In the genomic region with DNA sequence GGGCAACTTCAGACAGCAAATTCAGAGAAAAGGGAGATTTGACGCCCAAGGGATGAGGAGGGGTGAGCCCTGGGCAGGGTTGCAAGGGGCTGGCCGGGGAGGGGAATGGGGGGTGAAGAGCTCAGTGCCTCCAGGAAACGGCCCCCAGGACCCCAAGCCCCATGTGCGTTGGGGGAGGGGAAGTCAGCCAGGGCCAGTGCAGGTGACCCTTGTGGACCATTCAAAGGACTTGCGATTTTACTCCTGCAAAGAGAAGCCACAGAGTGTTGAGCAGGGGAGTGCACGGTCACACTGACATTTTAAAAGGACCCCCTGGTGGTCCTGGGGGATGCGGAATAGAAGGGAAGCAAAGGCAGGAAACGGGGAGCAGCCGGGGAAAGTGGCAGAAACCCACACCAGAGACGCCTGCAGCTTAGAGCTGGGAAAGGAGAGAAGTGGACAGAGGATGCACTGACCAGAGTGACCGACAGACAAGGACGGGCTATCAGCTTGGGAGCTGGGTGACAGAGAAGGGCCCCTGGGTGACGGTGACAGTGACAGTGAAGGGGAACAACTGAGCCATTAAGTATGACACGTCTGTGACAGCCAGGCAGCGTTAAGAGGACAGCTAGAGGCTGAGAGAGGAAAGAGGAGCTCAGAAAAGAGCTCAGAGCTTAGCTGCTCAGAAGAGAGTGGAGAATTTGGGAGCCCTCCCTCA, we compare ENCODE assay signal across 15 cellular contexts. TPM values are rescaled to one million over a fixed set of nuclear protein-coding genes. Genes with fewer than 3 reads are reported as not detected.
"Had no signal": no experiment of that assay in that cellular context is flagged by ENCODE, and none has a peak within 500 bp of the region (broad histone marks: within the 10 kb centered on the region; RNA-seq: fewer than 3 reads in every experiment).

No MANE protein-coding gene starts in this region.

- H3K9me3 ChIP-seq: ovary, psoas muscle, upper lobe of left lung had no signal

- H3K36me3 ChIP-seq: cardiac muscle cell, ovary, upper lobe of left lung had no signal

- H3K4me3 Mint-ChIP-seq: activated CD8-positive, alpha-beta T cell treated with anti-CD3 and anti-CD28 coated beads, Interleukin-2, amount 10 ng/mL, durations not matched to agents 7 days and 5 days; activated naive CD4-positive, alpha-beta T cell treated with anti-CD3 and anti-CD28 coated beads, Interleukin-2, amount 10 ng/mL, durations not matched to agents 7 days and 5 days; activated naive CD8-positive, alpha-beta T cell treated with anti-CD3 and anti-CD28 coated beads, Interleukin-2, amount 50 U/mL, for 24 hours; activated T-helper 17 cell treated with anti-CD3 and anti-CD28 coated beads, Interleukin-2, amount 50 U/mL, for 72 hours; dendritic cell treated with granulocyte-macrophage colony-stimulating factor and Interleukin-4, amounts not matched to agents 40 ng/mL and 50 ng/mL, for 4 days; T-helper 2 cell treated with Interferon-gamma antibody and Interleukin-4, amounts not matched to agents 5 μg/mL and 100 μg/mL, for 36 hours had no signal

- DNase-seq: effector CD4-positive, alpha-beta T cell; psoas muscle had no signal

- ATAC-seq: stimulated activated naive CD8-positive, alpha-beta T cell treated with anti-CD3 and anti-CD28 coated beads, Interleukin-15, Interleukin-2, amounts not matched to agents 100 U/mL and 50 U/mL, for 24 hours had no signal

- H3K36me3 Mint-ChIP-seq: activated naive CD4-positive, alpha-beta T cell treated with anti-CD3 and anti-CD28 coated beads, Interleukin-2, amount 10 ng/mL, durations not matched to agents 7 days and 5 days; naive B cell had no signal

- H3K27ac ChIP-seq: cardiac muscle cell, ovary, psoas muscle, upper lobe of left lung, VCaP had no signal

- H3K4me1 ChIP-seq: psoas muscle, upper lobe of left lung had no signal

- H3K4me3 ChIP-seq: cardiac muscle cell, lung, ovary, psoas muscle, upper lobe of left lung had no signal

- H3K27ac Mint-ChIP-seq: activated CD8-positive, alpha-beta T cell treated with anti-CD3 and anti-CD28 coated beads, Interleukin-2, amount 10 ng/mL, durations not matched to agents 7 days and 5 days; activated naive CD4-positive, alpha-beta T cell treated with anti-CD3 and anti-CD28 coated beads, Interleukin-2, amount 10 ng/mL, durations not matched to agents 7 days and 5 days; activated naive CD8-positive, alpha-beta T cell treated with anti-CD3 and anti-CD28 coated beads, Interleukin-2, amount 50 U/mL, for 24 hours; activated T-helper 17 cell treated with anti-CD3 and anti-CD28 coated beads, Interleukin-2, amount 50 U/mL, for 72 hours; dendritic cell treated with granulocyte-macrophage colony-stimulating factor and Interleukin-4, amounts not matched to agents 40 ng/mL and 50 ng/mL, for 4 days; T-helper 2 cell treated with Interferon-gamma antibody and Interleukin-4, amounts not matched to agents 5 μg/mL and 100 μg/mL, for 36 hours had no signal

- H3K27me3 ChIP-seq: ovary, upper lobe of left lung had no signal

- H3K9me3 Mint-ChIP-seq: activated naive CD4-positive, alpha-beta T cell treated with anti-CD3 and anti-CD28 coated beads, Interleukin-2, amount 10 ng/mL, durations not matched to agents 7 days and 5 days; activated naive CD8-positive, alpha-beta T cell treated with anti-CD3 and anti-CD28 coated beads, Interleukin-2, amount 50 U/mL, for 24 hours; activated T-helper 17 cell treated with anti-CD3 and anti-CD28 coated beads, Interleukin-2, amount 50 U/mL, for 72 hours; dendritic cell treated with granulocyte-macrophage colony-stimulating factor and Interleukin-4, amounts not matched to agents 40 ng/mL and 50 ng/mL, for 4 days had no signal

RNA-seq across cellular contexts. Expression of gene TMEM51, which starts 54.0 kb away (rescaled TPM):
- total RNA-seq: activated T-helper 17 cell treated with anti-CD3 and anti-CD28 coated beads, Interleukin-2, amount 50 U/mL, for 72 hours had no signal
